Comparison of ENCODE assay signal across 1 cellular context in the genomic region with DNA sequence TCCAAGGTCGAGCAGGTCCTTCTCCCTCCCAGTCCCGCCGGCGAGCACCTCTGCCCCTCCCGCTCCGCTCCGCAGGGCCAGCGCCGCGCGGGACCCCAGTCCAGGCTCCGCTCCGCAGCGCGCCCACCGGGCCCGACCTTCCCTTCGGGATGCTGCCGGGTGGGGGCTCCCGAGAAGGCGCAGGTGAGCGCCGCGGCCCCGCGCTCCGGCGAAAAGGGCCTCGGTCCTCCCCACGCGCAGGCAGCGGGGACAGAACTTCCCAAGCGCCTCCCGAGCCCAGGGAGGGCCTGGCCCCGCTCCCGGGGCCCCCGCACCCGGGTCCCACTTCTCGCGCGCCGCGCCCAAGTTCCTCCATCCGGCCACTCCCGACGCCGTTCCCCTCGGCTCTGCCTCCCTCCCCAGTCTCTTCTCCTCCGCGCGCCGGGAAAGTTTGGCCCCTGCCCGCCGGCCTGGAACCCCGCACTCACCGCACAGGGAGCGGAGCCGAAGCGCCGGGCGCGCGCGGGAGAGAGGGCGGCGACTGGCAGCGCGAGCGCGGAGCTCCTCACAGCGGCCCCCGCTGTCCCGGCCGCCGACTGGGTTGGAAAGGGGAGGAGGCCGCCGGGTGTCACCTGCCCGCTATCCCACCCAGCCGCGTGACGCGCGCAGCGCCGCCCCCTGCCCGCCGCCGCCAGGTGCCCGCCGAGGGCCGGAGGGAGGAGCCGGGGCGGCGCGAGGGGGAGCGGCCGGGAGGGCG.
TF ChIP-seq lines count a peak whose summit lies in the region.

A gene (minus strand): TSS at position 577 of the 736 bp plus-strand sequence. CDS start 56,872 bp downstream, outside the sequence.

TF ChIP-seq in WTC11, 78 proteins besides CTCF, POLR2A, EP300 and RAD21 (continued from another document and continues in another):
- TF ChIP-seq, protein P1, sequence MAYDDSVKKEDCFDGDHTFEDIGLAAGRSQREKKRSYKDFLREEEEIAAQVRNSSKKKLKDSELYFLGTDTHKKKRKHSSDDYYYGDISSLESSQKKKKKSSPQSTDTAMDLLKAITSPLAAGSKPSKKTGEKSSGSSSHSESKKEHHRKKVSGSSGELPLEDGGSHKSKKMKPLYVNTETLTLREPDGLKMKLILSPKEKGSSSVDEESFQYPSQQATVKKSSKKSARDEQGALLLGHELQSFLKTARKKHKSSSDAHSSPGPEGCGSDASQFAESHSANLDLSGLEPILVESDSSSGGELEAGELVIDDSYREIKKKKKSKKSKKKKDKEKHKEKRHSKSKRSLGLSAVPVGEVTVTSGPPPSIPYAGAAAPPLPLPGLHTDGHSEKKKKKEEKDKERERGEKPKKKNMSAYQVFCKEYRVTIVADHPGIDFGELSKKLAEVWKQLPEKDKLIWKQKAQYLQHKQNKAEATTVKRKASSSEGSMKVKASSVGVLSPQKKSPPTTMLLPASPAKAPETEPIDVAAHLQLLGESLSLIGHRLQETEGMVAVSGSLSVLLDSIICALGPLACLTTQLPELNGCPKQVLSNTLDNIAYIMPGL (CRISPR knock-in tag; IDR thresholded peaks at IDR 0.05) = peak; percentile 96; the same call in 1 of the 2 replicates
- TF ChIP-seq, protein P2, sequence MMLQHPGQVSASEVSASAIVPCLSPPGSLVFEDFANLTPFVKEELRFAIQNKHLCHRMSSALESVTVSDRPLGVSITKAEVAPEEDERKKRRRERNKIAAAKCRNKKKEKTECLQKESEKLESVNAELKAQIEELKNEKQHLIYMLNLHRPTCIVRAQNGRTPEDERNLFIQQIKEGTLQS (CRISPR knock-in tag; conservative IDR thresholded peaks at IDR 0.05) = no peak
- TF ChIP-seq, protein P3, sequence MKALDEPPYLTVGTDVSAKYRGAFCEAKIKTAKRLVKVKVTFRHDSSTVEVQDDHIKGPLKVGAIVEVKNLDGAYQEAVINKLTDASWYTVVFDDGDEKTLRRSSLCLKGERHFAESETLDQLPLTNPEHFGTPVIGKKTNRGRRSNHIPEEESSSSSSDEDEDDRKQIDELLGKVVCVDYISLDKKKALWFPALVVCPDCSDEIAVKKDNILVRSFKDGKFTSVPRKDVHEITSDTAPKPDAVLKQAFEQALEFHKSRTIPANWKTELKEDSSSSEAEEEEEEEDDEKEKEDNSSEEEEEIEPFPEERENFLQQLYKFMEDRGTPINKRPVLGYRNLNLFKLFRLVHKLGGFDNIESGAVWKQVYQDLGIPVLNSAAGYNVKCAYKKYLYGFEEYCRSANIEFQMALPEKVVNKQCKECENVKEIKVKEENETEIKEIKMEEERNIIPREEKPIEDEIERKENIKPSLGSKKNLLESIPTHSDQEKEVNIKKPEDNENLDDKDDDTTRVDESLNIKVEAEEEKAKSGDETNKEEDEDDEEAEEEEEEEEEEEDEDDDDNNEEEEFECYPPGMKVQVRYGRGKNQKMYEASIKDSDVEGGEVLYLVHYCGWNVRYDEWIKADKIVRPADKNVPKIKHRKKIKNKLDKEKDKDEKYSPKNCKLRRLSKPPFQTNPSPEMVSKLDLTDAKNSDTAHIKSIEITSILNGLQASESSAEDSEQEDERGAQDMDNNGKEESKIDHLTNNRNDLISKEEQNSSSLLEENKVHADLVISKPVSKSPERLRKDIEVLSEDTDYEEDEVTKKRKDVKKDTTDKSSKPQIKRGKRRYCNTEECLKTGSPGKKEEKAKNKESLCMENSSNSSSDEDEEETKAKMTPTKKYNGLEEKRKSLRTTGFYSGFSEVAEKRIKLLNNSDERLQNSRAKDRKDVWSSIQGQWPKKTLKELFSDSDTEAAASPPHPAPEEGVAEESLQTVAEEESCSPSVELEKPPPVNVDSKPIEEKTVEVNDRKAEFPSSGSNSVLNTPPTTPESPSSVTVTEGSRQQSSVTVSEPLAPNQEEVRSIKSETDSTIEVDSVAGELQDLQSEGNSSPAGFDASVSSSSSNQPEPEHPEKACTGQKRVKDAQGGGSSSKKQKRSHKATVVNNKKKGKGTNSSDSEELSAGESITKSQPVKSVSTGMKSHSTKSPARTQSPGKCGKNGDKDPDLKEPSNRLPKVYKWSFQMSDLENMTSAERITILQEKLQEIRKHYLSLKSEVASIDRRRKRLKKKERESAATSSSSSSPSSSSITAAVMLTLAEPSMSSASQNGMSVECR (CRISPR knock-in tag; IDR thresholded peaks at IDR 0.05; ENCODE audit: borderline replicate concordance) = no peak; the same call in 1 of the 2 replicates
- TF ChIP-seq ZNF396 (CRISPR knock-in tag; IDR thresholded peaks at IDR 0.05; ENCODE audit: borderline replicate concordance) = no peak
- TF ChIP-seq PRRX2 (CRISPR knock-in tag; IDR thresholded peaks at IDR 0.05) = no peak
- no peak for TF ChIP-seq FOXJ3 (CRISPR knock-in tag; IDR thresholded peaks at IDR 0.05; ENCODE audit: borderline replicate concordance)
- TF ChIP-seq ZNF423 (CRISPR knock-in tag; IDR thresholded peaks at IDR 0.05) = peak; percentile 45; the same call in 1 of the 2 replicates
- no peak for TF ChIP-seq NFE2L1 (CRISPR knock-in tag; IDR thresholded peaks at IDR 0.05)
- TF ChIP-seq ZNF138 (CRISPR knock-in tag; conservative IDR thresholded peaks at IDR 0.05) = no peak
- TF ChIP-seq ZNF317 (CRISPR knock-in tag; IDR thresholded peaks at IDR 0.05; ENCODE audit: borderline replicate concordance, low read depth) = peak; percentile 6; the same call in 1 of the 2 replicates
- TF ChIP-seq, protein P4, sequence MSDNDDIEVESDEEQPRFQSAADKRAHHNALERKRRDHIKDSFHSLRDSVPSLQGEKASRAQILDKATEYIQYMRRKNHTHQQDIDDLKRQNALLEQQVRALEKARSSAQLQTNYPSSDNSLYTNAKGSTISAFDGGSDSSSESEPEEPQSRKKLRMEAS (CRISPR knock-in tag; IDR thresholded peaks at IDR 0.05) = no peak
- TF ChIP-seq NR1H2 (CRISPR knock-in tag; IDR thresholded peaks at IDR 0.05) = no peak
- TF ChIP-seq SP1 (CRISPR knock-in tag; conservative IDR thresholded peaks at IDR 0.05) = peak; percentile 79
- TF ChIP-seq CREM (CRISPR knock-in tag; IDR thresholded peaks at IDR 0.05) = 0 out of 2 replicates have a peak, but pooled peaks have one; percentile 43
- TF ChIP-seq ZBTB21 (CRISPR knock-in tag; IDR thresholded peaks at IDR 0.05; ENCODE audit: borderline replicate concordance) = no peak
- TF ChIP-seq, protein P5, sequence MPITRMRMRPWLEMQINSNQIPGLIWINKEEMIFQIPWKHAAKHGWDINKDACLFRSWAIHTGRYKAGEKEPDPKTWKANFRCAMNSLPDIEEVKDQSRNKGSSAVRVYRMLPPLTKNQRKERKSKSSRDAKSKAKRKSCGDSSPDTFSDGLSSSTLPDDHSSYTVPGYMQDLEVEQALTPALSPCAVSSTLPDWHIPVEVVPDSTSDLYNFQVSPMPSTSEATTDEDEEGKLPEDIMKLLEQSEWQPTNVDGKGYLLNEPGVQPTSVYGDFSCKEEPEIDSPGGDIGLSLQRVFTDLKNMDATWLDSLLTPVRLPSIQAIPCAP (CRISPR knock-in tag; IDR thresholded peaks at IDR 0.05) = no peak
- TF ChIP-seq MYBL2 (CRISPR knock-in tag; IDR thresholded peaks at IDR 0.05) = no peak
- TF ChIP-seq, protein P6, sequence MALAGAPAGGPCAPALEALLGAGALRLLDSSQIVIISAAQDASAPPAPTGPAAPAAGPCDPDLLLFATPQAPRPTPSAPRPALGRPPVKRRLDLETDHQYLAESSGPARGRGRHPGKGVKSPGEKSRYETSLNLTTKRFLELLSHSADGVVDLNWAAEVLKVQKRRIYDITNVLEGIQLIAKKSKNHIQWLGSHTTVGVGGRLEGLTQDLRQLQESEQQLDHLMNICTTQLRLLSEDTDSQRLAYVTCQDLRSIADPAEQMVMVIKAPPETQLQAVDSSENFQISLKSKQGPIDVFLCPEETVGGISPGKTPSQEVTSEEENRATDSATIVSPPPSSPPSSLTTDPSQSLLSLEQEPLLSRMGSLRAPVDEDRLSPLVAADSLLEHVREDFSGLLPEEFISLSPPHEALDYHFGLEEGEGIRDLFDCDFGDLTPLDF (CRISPR knock-in tag; IDR thresholded peaks at IDR 0.05) = no peak
- no peak for TF ChIP-seq JUN (CRISPR knock-in tag; IDR thresholded peaks at IDR 0.05)
- TF ChIP-seq ZNF263 (CRISPR knock-in tag; IDR thresholded peaks at IDR 0.05; ENCODE audit: low read depth) = peak; percentile 57; the same call in 1 of the 2 replicates
- TF ChIP-seq NFYB (CRISPR knock-in tag; conservative IDR thresholded peaks at IDR 0.05; ENCODE audit: low read depth) = no peak
- TF ChIP-seq KAT7 (CRISPR knock-in tag; IDR thresholded peaks at IDR 0.05; ENCODE audit: borderline replicate concordance) = no peak
- TF ChIP-seq, protein P7, sequence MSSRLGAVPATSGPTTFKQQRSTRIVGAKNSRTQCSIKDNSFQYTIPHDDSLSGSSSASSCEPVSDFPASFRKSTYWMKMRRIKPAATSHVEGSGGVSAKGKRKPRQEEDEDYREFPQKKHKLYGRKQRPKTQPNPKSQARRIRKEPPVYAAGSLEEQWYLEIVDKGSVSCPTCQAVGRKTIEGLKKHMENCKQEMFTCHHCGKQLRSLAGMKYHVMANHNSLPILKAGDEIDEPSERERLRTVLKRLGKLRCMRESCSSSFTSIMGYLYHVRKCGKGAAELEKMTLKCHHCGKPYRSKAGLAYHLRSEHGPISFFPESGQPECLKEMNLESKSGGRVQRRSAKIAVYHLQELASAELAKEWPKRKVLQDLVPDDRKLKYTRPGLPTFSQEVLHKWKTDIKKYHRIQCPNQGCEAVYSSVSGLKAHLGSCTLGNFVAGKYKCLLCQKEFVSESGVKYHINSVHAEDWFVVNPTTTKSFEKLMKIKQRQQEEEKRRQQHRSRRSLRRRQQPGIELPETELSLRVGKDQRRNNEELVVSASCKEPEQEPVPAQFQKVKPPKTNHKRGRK (CRISPR knock-in tag; IDR thresholded peaks at IDR 0.05; ENCODE audit: borderline replicate concordance) = no peak
- TF ChIP-seq, protein P8, sequence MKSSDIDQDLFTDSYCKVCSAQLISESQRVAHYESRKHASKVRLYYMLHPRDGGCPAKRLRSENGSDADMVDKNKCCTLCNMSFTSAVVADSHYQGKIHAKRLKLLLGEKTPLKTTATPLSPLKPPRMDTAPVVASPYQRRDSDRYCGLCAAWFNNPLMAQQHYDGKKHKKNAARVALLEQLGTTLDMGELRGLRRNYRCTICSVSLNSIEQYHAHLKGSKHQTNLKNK (CRISPR knock-in tag; IDR thresholded peaks at IDR 0.05) = no peak
- no peak for TF ChIP-seq TCF7 (CRISPR knock-in tag; IDR thresholded peaks at IDR 0.05; ENCODE audit: low read depth)
- TF ChIP-seq, protein P9, sequence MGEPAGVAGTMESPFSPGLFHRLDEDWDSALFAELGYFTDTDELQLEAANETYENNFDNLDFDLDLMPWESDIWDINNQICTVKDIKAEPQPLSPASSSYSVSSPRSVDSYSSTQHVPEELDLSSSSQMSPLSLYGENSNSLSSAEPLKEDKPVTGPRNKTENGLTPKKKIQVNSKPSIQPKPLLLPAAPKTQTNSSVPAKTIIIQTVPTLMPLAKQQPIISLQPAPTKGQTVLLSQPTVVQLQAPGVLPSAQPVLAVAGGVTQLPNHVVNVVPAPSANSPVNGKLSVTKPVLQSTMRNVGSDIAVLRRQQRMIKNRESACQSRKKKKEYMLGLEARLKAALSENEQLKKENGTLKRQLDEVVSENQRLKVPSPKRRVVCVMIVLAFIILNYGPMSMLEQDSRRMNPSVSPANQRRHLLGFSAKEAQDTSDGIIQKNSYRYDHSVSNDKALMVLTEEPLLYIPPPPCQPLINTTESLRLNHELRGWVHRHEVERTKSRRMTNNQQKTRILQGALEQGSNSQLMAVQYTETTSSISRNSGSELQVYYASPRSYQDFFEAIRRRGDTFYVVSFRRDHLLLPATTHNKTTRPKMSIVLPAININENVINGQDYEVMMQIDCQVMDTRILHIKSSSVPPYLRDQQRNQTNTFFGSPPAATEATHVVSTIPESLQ (CRISPR knock-in tag; IDR thresholded peaks at IDR 0.05) = no peak
- no peak for TF ChIP-seq CREB1 (CRISPR knock-in tag; IDR thresholded peaks at IDR 0.05)
- TF ChIP-seq, protein P10, sequence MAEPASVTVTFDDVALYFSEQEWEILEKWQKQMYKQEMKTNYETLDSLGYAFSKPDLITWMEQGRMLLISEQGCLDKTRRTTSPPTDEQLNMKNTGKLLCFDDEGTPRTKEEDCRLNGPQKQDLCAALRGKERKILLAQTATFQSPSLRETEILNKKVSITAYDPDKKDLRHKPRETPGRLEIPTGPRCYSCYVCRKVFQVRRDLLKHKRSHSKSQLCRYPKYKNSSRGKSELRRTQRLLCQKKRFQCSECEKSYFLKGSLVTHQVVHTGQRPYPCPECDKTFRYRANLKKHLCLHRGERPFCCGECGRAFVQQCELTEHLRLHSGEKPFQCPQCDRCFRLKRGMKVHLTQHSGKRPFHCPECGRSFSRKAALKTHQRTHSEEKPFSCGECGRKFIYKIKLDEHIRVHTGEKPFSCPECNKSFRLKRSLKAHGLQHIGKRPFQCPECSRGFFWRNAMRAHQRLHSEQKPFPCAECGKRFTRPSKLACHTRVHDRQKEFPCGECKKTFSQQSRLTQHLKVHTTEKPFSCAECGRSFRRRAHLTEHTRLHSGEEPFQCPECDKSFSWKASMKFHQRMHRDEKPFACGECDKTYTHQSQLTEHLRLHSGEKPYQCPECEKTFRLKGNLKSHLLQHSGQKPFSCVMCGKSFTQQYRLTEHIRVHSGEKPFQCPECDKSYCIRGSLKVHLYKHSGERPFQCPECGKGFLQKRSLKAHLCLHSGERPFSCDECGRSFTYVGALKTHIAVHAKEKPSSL (CRISPR knock-in tag; conservative IDR thresholded peaks at IDR 0.05) = no peak
- TF ChIP-seq TP53 (CRISPR knock-in tag; IDR thresholded peaks at IDR 0.05) = 0 out of 2 replicates have a peak, but pooled peaks have one; percentile 44
- TF ChIP-seq RORB (CRISPR knock-in tag; IDR thresholded peaks at IDR 0.05) = no peak
- TF ChIP-seq SOX15 (CRISPR knock-in tag; IDR thresholded peaks at IDR 0.05) = no peak
- TF ChIP-seq JAZF1 (CRISPR knock-in tag; IDR thresholded peaks at IDR 0.05) = no peak
- TF ChIP-seq GRHL2 (CRISPR knock-in tag; IDR thresholded peaks at IDR 0.05; ENCODE audit: insufficient replicate concordance, severe bottlenecking) = no peak
- TF ChIP-seq, protein P11, sequence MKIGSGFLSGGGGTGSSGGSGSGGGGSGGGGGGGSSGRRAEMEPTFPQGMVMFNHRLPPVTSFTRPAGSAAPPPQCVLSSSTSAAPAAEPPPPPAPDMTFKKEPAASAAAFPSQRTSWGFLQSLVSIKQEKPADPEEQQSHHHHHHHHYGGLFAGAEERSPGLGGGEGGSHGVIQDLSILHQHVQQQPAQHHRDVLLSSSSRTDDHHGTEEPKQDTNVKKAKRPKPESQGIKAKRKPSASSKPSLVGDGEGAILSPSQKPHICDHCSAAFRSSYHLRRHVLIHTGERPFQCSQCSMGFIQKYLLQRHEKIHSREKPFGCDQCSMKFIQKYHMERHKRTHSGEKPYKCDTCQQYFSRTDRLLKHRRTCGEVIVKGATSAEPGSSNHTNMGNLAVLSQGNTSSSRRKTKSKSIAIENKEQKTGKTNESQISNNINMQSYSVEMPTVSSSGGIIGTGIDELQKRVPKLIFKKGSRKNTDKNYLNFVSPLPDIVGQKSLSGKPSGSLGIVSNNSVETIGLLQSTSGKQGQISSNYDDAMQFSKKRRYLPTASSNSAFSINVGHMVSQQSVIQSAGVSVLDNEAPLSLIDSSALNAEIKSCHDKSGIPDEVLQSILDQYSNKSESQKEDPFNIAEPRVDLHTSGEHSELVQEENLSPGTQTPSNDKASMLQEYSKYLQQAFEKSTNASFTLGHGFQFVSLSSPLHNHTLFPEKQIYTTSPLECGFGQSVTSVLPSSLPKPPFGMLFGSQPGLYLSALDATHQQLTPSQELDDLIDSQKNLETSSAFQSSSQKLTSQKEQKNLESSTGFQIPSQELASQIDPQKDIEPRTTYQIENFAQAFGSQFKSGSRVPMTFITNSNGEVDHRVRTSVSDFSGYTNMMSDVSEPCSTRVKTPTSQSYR (CRISPR knock-in tag; IDR thresholded peaks at IDR 0.05) = no peak
- no peak for TF ChIP-seq IRF2 (CRISPR knock-in tag; IDR thresholded peaks at IDR 0.05; ENCODE audit: borderline replicate concordance, low read depth)
- no peak for TF ChIP-seq SMAD3 (CRISPR knock-in tag; IDR thresholded peaks at IDR 0.05; ENCODE audit: borderline replicate concordance)
- no peak for TF ChIP-seq TEAD4 (CRISPR knock-in tag; IDR thresholded peaks at IDR 0.05)
